In genomic region chr14:95225251-95225887, GRCh38 we compare ENCODE assay signal across 23 cellular contexts.
"Had no signal": no experiment of that assay in that cellular context is flagged by ENCODE, and none has a peak within 500 bp of the region (broad histone marks: within the 10 kb centered on the region; RNA-seq: fewer than 3 reads in every experiment).

No MANE protein-coding gene starts in this region.

- H3K4me1 ChIP-seq: breast epithelium, vagina had no signal

- FAIRE-seq: endometrium, frontal cortex, keratinocyte had no signal

- H3K27me3 ChIP-seq: ascending aorta, breast epithelium, tibial nerve, vagina had no signal

- H3K4me3 ChIP-seq: ascending aorta, breast epithelium, coronary artery, tibial nerve, vagina had no signal

- H3K9me3 ChIP-seq: ascending aorta, breast epithelium, tibial nerve, vagina had no signal

- H3K36me3 ChIP-seq: ascending aorta, breast epithelium, vagina had no signal

- DNase-seq: activated CD4-positive, alpha-beta T cell treated with anti-CD3 and anti-CD28 coated beads, Interleukin-2, amount 50 U/mL, for 1 hour; activated CD4-positive, CD25-positive, alpha-beta regulatory T cell treated with anti-CD3 and anti-CD28 coated beads, Interleukin-2, amount 50 U/mL, for 72 hours; activated CD8-positive, alpha-beta memory T cell treated with anti-CD3 and anti-CD28 coated beads for 24 hours; activated effector memory CD4-positive, alpha-beta T cell treated with anti-CD3 and anti-CD28 coated beads, Interleukin-2, amount 50 U/mL, for 16 hours; activated naive CD4-positive, alpha-beta T cell treated with anti-CD3 and anti-CD28 coated beads, Interleukin-2, amount 50 U/mL, for 16 hours; activated T-cell treated with anti-CD3 and anti-CD28 coated beads, Interleukin-2, amount 50 U/mL, for 72 hours; head of caudate nucleus; left ventricle myocardium superior; posterior cingulate gyrus; stimulated activated CD4-positive, alpha-beta T cell treated with anti-CD3 and anti-CD28 coated beads, Interleukin-12 subunit alpha, Interleukin-12 subunit beta, amount 100 ng/mL, for 4 hours; stimulated activated CD4-positive, alpha-beta T cell treated with anti-CD3 and anti-CD28 coated beads, Interleukin-1b, Interleukin-23, amount 100 ng/mL, for 48 hours; stimulated activated naive CD4-positive, alpha-beta T cell treated with Interleukin-2 at 50 U/mL for 16 hours; T-helper 2 cell had no signal

- H3K27ac ChIP-seq: ascending aorta, breast epithelium, coronary artery, tibial nerve, vagina, VCaP had no signal

- ATAC-seq: activated T-cell treated with anti-CD3 and anti-CD28 coated beads, Interleukin-2, amount 50 U/mL, for 72 hours; left ventricle myocardium superior; natural killer cell treated with Interleukin-12 subunit alpha and Interleukin-12 subunit beta and Interleukin-15 and Interleukin-18, amount 100 ng/mL, for 72 hours had no signal
